In genomic region chr15:77650285-77650684, GRCh38 we compare ENCODE assay signal across 9 cellular contexts. TPM values are rescaled to one million over a fixed set of nuclear protein-coding genes. Genes with fewer than 3 reads are reported as not detected.
DNase-seq lines count a peak whose midpoint lies in the region; ATAC-seq, FAIRE-seq and TF ChIP-seq lines count a peak whose summit lies in the region.
"Had no signal": no experiment of that assay in that cellular context is flagged by ENCODE, and none has a peak within 500 bp of the region (broad histone marks: within the 10 kb centered on the region; RNA-seq: fewer than 3 reads in every experiment).

No MANE protein-coding gene starts in this region.

- TF ChIP-seq CTCF in A549 (IDR thresholded peaks at IDR 0.05) (peak; percentile 44), OCI-LY3 (IDR thresholded peaks at IDR 0.05; ENCODE audit: low read depth, low read length) (peak; percentile 52), omental fat pad (IDR thresholded peaks at IDR 0.05) (no peak)

- TF ChIP-seq RAD21 in A549 (conservative IDR thresholded peaks at IDR 0.05 in 1 of 2, IDR thresholded peaks at IDR 0.05 in 1 of 2) = peak; percentile 21 to 22; a peak in 1 of 5 replicates

- H2AFZ ChIP-seq in OCI-LY3 (ENCODE audit: low read depth, low read length) = no peak overlapping the region

- TF ChIP-seq POLR2A in A549 (IDR thresholded peaks at IDR 0.05; ENCODE audit: low read length) = no peak
- no peak for TF ChIP-seq POLR2A in erythroblast (IDR thresholded peaks at IDR 0.05; ENCODE audit: low read length)

- ATAC-seq in A549 (peak; percentile 41 to 79; a peak in 3 of 6 replicates), HG02852 (IDR thresholded peaks at IDR 0.05; ENCODE audit: unreplicated experiment) (no peak), HG03280 (IDR thresholded peaks at IDR 0.05; ENCODE audit: unreplicated experiment) (no peak), omental fat pad (ENCODE audit: low FRiP score) (no peak)

- peaks cover 7% of the 10 kb centered on the region; the same call in 2 of the 3 replicates for H3K9me3 ChIP-seq in A549
- no peaks in the 10 kb centered on the region for H3K9me3 ChIP-seq in OCI-LY3 (ENCODE audit: insufficient read depth, low read length)

- no peak for TF ChIP-seq EP300 in A549 (IDR thresholded peaks at IDR 0.05)

- no peaks in the 10 kb centered on the region for H3K4me1 ChIP-seq in A549
- H3K4me1 ChIP-seq in OCI-LY3 (ENCODE audit: low read length) = peaks cover 16% of the 10 kb centered on the region

- H4K20me1 ChIP-seq in OCI-LY3 (ENCODE audit: insufficient read depth, low read length) = no peaks in the 10 kb centered on the region

- peak; percentile 41 to 46 for DNase-seq in A549 (ENCODE audit: low read depth in 1 of 2, low spot score in 1 of 2)
- peak; percentile 63 for DNase-seq in Daoy (ENCODE audit: low read depth)
- DNase-seq in erythroblast (lab: John Stamatoyannopoulos, UW) = peak; percentile 22 to 37
- DNase-seq in omental fat pad (ENCODE audit: low spot score) = no peak
- DNase-seq in germinal center (ENCODE audit: low spot score) = no peak
- DNase-seq: midbrain had no signal

- H3K27me3 ChIP-seq in OCI-LY3 (ENCODE audit: low read depth, low read length) = peaks cover 12% of the 10 kb centered on the region; the same call in 1 of the 2 replicates

- 46% methylated on average over 3 of the region's 3 CpGs for WGBS in A549 (ENCODE audit: missing lambda C conversion rate)

- POLR2A ChIA-PET in A549 (lab: Yijun Ruan, JAX) = no interaction called here

- H3K9ac ChIP-seq in OCI-LY3 (ENCODE audit: low read length) = no peak overlapping the region

- no peaks in the 10 kb centered on the region for H3K79me2 ChIP-seq in OCI-LY3 (ENCODE audit: low read length)

- H3K36me3 ChIP-seq in OCI-LY3 (replicated peaks; ENCODE audit: low read depth, low read length) = no peaks in the 10 kb centered on the region

- H3K4me3 ChIP-seq in A549 = no peak overlapping the region
- no peak overlapping the region for H3K4me3 ChIP-seq in OCI-LY3 (ENCODE audit: low read length)

- no peak overlapping the region for H3K4me2 ChIP-seq in A549
- no peak overlapping the region for H3K4me2 ChIP-seq in OCI-LY3 (ENCODE audit: low read length)

- H3K27ac ChIP-seq in A549 (no peak overlapping the region), OCI-LY3 (ENCODE audit: low read length) (no peak overlapping the region)

- CTCF ChIA-PET in A549 (lab: Yijun Ruan, JAX) = interaction anchor here (1.0 to 9.5 kb wide), 4 partner anchors 9 to 171 kb away, joined by 5 to 158 read pairs (median 50); partner anchors contain the start of gene LINGO1

- no peak for FAIRE-seq in A549 (lab: Jason Lieb, UNC)

TF ChIP-seq in A549, 52 proteins besides CTCF, POLR2A, EP300 and RAD21:
- TF ChIP-seq RCOR1 (IDR thresholded peaks at IDR 0.05; ENCODE audit: low read depth, low read length) (no peak), SMC3 (IDR thresholded peaks at IDR 0.05) (0 out of 3 replicates have a peak, but pooled peaks have one; percentile 12)
TF ChIP-seq in A549: peak in this region for 1.

RNA-seq across cellular contexts. Expression of gene LINGO1, which starts 17.6 kb away (rescaled TPM):
- polyA plus RNA-seq in A549 (2011; rRNA removed) (2.2 and 3.3 TPM in 2 replicates), A549 (2017; fragmentation: RNase III; extraction: RNeasy Plus Mini Kit Qiagen cat#74134 plus additional on column Dnase treatment) (2.9 to 3.5 TPM (median 3.3 TPM) in 3 replicates)
- 10.4 and 14.0 TPM in 2 replicates for polyA plus RNA-seq in A549 (2012; cell fraction: cytosol; rRNA removed)
- polyA plus RNA-seq in A549 (2012; cell fraction: nucleus; rRNA removed) = 8.9 and 11.4 TPM in 2 replicates
- polyA minus RNA-seq in A549 (2011; rRNA and poly(A)+ RNA removed) = 4.1 and 4.4 TPM in 2 replicates
- total RNA-seq in Daoy (2014; rRNA removed; shearing (Covaris generic)) = 0.11 TPM in 1 of 2 replicates, not detected in the other
- total RNA-seq in omental fat pad = 1 to 10 TPM in 2 of 4 donors, under 1 TPM in 2; 0.36 to 1.7 (median 0.69) TPM

Comparison
In these comparisons a context has a peak if more than half of its experiments do, and no peak if none do; other contexts are left out.
1. ATAC-seq: peak in A549 (2 of 2); none in HG02852 (single experiment), HG03280 (single experiment) and omental fat pad (single experiment).
2. DNase-seq: peak in A549 (2 of 2), Daoy (single experiment) and erythroblast (2 of 2); none in omental fat pad (single experiment) and germinal center (single experiment).
3. CTCF ChIP-seq: peak in A549 (single experiment) and OCI-LY3 (single experiment); none in omental fat pad (0 of 3).